Comparison of ENCODE assay signal across 20 cellular contexts in the genomic region with DNA sequence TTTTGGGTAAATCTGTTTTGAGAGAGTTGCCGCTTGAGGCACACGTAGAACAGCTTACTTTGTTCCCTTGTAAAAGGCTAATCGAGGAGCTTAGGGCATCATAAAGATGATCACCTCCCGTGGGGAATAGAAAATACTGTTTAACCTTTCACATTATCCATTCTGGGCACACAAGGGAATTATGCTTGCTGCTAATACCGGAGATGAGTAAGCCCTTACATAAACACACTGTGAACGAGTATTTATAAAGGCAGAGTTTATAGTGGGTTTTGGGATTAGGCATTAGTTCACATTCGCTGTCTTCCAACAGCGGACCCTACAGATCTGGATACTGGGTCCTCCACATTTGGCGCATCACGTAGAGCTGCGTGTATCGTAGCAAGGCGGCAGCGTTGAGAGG. TPM values are rescaled to one million over a fixed set of nuclear protein-coding genes. Genes with fewer than 3 reads are reported as not detected.
A peak's percentile ranks its signal among the peaks of the same experiment; 100 is the strongest.
DNase-seq lines count a peak whose midpoint lies in the region; ATAC-seq, FAIRE-seq and TF ChIP-seq lines count a peak whose summit lies in the region.
"Had no signal": no experiment of that assay in that cellular context is flagged by ENCODE, and none has a peak within 500 bp of the region (broad histone marks: within the 10 kb centered on the region; RNA-seq: fewer than 3 reads in every experiment).

No MANE protein-coding gene starts in this region.

- H3K4me1 Mint-ChIP-seq in MCF 10A (ENCODE audit: insufficient read depth, unreplicated experiment): peaks cover 11% of the 10 kb centered on the region

- no peaks in the 10 kb centered on the region for H3K36me3 Mint-ChIP-seq in MCF 10A (ENCODE audit: insufficient read depth, unreplicated experiment)

- H3K4me3 ChIP-seq in breast epithelium: no peak overlapping the region
- H3K4me3 ChIP-seq in RWPE2 (ENCODE audit: severe bottlenecking): no peak overlapping the region
- no peak overlapping the region for H3K4me3 ChIP-seq in kidney (ENCODE audit: low read length in 2 of 2)
- H3K4me3 ChIP-seq: GM23338 had no signal

- H3K4me1 ChIP-seq in breast epithelium (no peaks in the 10 kb centered on the region), RWPE2 (ENCODE audit: insufficient read depth, poor library complexity, severe bottlenecking) (no peaks in the 10 kb centered on the region), kidney (ENCODE audit: control insufficient read depth in 1 of 2, insufficient read depth in 1 of 2, low read depth in 1 of 2, low read length in 2 of 2) (no peaks in the 10 kb centered on the region)

- TF ChIP-seq CTCF in MCF 10A (IDR thresholded peaks at IDR 0.05; ENCODE audit: unreplicated experiment) (no peak), breast epithelium (IDR thresholded peaks at IDR 0.05) (no peak), RWPE2 (IDR thresholded peaks at IDR 0.05; ENCODE audit: poor library complexity, severe bottlenecking) (no peak), kidney (IDR thresholded peaks at IDR 0.05; ENCODE audit: borderline replicate concordance, extremely low read depth, insufficient read depth) (no peak)

- TF ChIP-seq POLR2A in breast epithelium (IDR thresholded peaks at IDR 0.05): no peak

- H3K9me3 ChIP-seq in breast epithelium: no peaks in the 10 kb centered on the region
- no peaks in the 10 kb centered on the region for H3K9me3 ChIP-seq in RWPE2 (ENCODE audit: severe bottlenecking)
- H3K9me3 ChIP-seq in kidney (ENCODE audit: control insufficient read depth in 1 of 2, low read length in 2 of 2): no peaks in the 10 kb centered on the region

- no TSS peak for BruUV-seq in MCF 10A (replicated peaks; lab: Mats Ljungman, UMichigan)

- FAIRE-seq in kidney (lab: Jason Lieb, UNC): no peak
- no peak for FAIRE-seq in urothelium cell line (lab: Jason Lieb, UNC)
- FAIRE-seq: HepG2 had no signal

- no peaks in the 10 kb centered on the region for H3K27me3 ChIP-seq in breast epithelium
- no peaks in the 10 kb centered on the region for H3K27me3 ChIP-seq in RWPE2 (ENCODE audit: insufficient read depth, poor library complexity, severe bottlenecking)

- DNase-seq in MCF 10A (ENCODE audit: unreplicated experiment) (peak; percentile 55), breast epithelium (ENCODE audit: low spot score in 2 of 2) (no peak), RWPE2 (ENCODE audit: low spot score) (no peak), kidney (peak; percentile 13), urothelium cell line (ENCODE audit: low spot score) (peak; percentile 3), NCI-H1105 treated with DMSO at 0.1 percent for 48 hours (lab: John Stamatoyannopoulos, UW) (no peak), mucosa of gallbladder (ENCODE audit: low spot score) (no peak)
- DNase-seq: 8988T, C1 segment of cervical spinal cord, HFFc6, Karpas-422, MV-4-11, NCI-H1436, NCI-H2081 treated with DMSO at 0.1 percent for 48 hours, NCI-H526 treated with DMSO at 0.1 percent for 48 hours, Right ventricle myocardium superior had no signal

- intact Hi-C loops in MCF 10A (cut with micrococcal nuclease): no loop called here
- intact Hi-C loops in breast epithelium (cut with DNase I; ENCODE audit: low total_unique reads): no loop called here
- intact Hi-C loops in kidney (cut with DNase I): no loop called here

- H3K9ac ChIP-seq in kidney (ENCODE audit: low read length in 2 of 2): no peak overlapping the region

- H3K27me3 Mint-ChIP-seq in MCF 10A (ENCODE audit: insufficient read depth, unreplicated experiment): no peaks in the 10 kb centered on the region

- no peak overlapping the region for H3K27ac Mint-ChIP-seq in MCF 10A (ENCODE audit: low read depth, unreplicated experiment)
- H3K27ac Mint-ChIP-seq: GM23338, HFFc6 had no signal

- POLR2A ChIA-PET in MCF 10A (lab: Yijun Ruan, JAX): no interaction called here

- no peak overlapping the region for H3K27ac ChIP-seq in breast epithelium
- no peak overlapping the region for H3K27ac ChIP-seq in RWPE2 (ENCODE audit: poor library complexity, severe bottlenecking)
- no peak overlapping the region for H3K27ac ChIP-seq in kidney (ENCODE audit: low read depth in 2 of 2, low read length in 2 of 2)

- H3K36me3 ChIP-seq in breast epithelium (no peaks in the 10 kb centered on the region), RWPE2 (ENCODE audit: low read depth) (no peaks in the 10 kb centered on the region), kidney (ENCODE audit: control insufficient read depth in 1 of 2, insufficient read depth in 2 of 2, low read length in 2 of 2) (no peaks in the 10 kb centered on the region)

- peak; percentile 33; the same call in 1 of the 3 replicates for ATAC-seq in RWPE2 (ENCODE audit: low read depth)
- ATAC-seq in HG03139 (IDR thresholded peaks at IDR 0.05; ENCODE audit: unreplicated experiment): no peak
- ATAC-seq: GM23338, HepG2, SK-N-SH treated with all-trans-retinoic acid at 6 μM for 48 hours had no signal

- no peak overlapping the region for H3K4me3 Mint-ChIP-seq in MCF 10A (ENCODE audit: unreplicated experiment)
- H3K4me3 Mint-ChIP-seq: GM23338, HFFc6 had no signal

- H3K9me3 Mint-ChIP-seq in MCF 10A (ENCODE audit: unreplicated experiment): peaks cover 7% of the 10 kb centered on the region

- CTCF ChIA-PET in MCF 10A (lab: Yijun Ruan, JAX): no interaction called here

RNA-seq across cellular contexts. Expression of gene CNTNAP4, which starts 51.2 kb away (rescaled TPM):
- total RNA-seq in MCF 10A (2022) (not detected in 2 replicates), breast epithelium (not detected), kidney (not detected), mucosa of gallbladder (not detected)
- polyA plus RNA-seq in kidney (ENCODE audit: insufficient read depth, low read depth, low replicate concordance): not detected
- total RNA-seq: GM23338, HepG2, HFFc6, Right ventricle myocardium superior had no signal
- polyA plus RNA-seq: GM23338, HepG2 had no signal

Comparison
In these comparisons a context has a peak if more than half of its experiments do, and no peak if none do; other contexts are left out.
1. DNase-seq: peak in MCF 10A (single experiment), kidney (single experiment) and urothelium cell line (single experiment); none in breast epithelium (0 of 2), RWPE2 (single experiment), NCI-H1105 treated with DMSO at 0.1 percent for 48 hours (single experiment) and mucosa of gallbladder (single experiment).